8 cellular contexts compared by ENCODE assay signal in genomic region chr7:1483079-1483478, GRCh38. TPM values are rescaled to one million over a fixed set of nuclear protein-coding genes. Genes with fewer than 3 reads are reported as not detected.
"Had no signal": no experiment of that assay in that cellular context is flagged by ENCODE, and none has a peak within 500 bp of the region (broad histone marks: within the 10 kb centered on the region; RNA-seq: fewer than 3 reads in every experiment).

No MANE protein-coding gene starts in this region.

- H3K4me1 Mint-ChIP-seq: IgD-negative memory B cell had no signal

- H3K4me3 ChIP-seq: K562 had no signal

- DNase-seq: IMR-90, KBM-7, KG1 had no signal

- ATAC-seq: HepG2, K562 had no signal

- H3K9me3 Mint-ChIP-seq: IgD-negative memory B cell had no signal

- H3K4me3 Mint-ChIP-seq: IgD-negative memory B cell had no signal

- FAIRE-seq: HepG2, HTR-8/SVneo, K562 had no signal

- H3K36me3 Mint-ChIP-seq: IgD-negative memory B cell had no signal

- H3K27ac ChIP-seq: HL-60 had no signal

- H3K27me3 Mint-ChIP-seq: IgD-negative memory B cell had no signal

RNA-seq across cellular contexts. Expression of gene MICALL2, which starts 23.8 kb away (rescaled TPM):
- polyA plus RNA-seq: IgD-negative memory B cell had no signal
